ENCODE assay signal across 21 cellular contexts in genomic region chr16:81927561-81928185, GRCh38.
DNase-seq lines count a peak whose midpoint lies in the region; ATAC-seq, FAIRE-seq and TF ChIP-seq lines count a peak whose summit lies in the region.
"Had no signal": no experiment of that assay in that cellular context is flagged by ENCODE, and none has a peak within 500 bp of the region (broad histone marks: within the 10 kb centered on the region; RNA-seq: fewer than 3 reads in every experiment).

No MANE protein-coding gene starts in this region.

- no peaks in the 10 kb centered on the region for H3K27me3 ChIP-seq in neutrophil
- H3K27me3 ChIP-seq: BLaER1 had no signal

- peaks cover 0 to 12% (median 3%) of the 10 kb centered on the region in 3 donors for H3K27me3 Mint-ChIP-seq in immature natural killer cell (ENCODE audit: low read depth in 3 of 3)
- H3K27me3 Mint-ChIP-seq in CD14-positive monocyte (ENCODE audit: low read depth in 3 of 3), result peaks cover 0 to 2% (median 0%) of the 10 kb centered on the region in 3 donors

- TF ChIP-seq EP300 in A549 (IDR thresholded peaks at IDR 0.05), result no peak

- H3K27ac ChIP-seq in A549, result no peak overlapping the region
- H3K27ac ChIP-seq in neutrophil, result peak overlapping the region; percentile 60
- H3K27ac ChIP-seq: BLaER1, HL-60 had no signal

- TF ChIP-seq POLR2A in A549 (IDR thresholded peaks at IDR 0.05; ENCODE audit: low read length), result no peak

- peak overlapping the region in 5 of 6 donors; percentile 17 to 67 (median 33) for H3K27ac Mint-ChIP-seq in immature natural killer cell
- no peak overlapping the region for H3K27ac Mint-ChIP-seq in CD14-positive monocyte
- H3K27ac Mint-ChIP-seq: CD8-positive, alpha-beta T cell; HFFc6 had no signal

- H3K36me3 ChIP-seq in neutrophil, result peaks cover 99% of the 10 kb centered on the region

- TF ChIP-seq CTCF in A549 (IDR thresholded peaks at IDR 0.05), result no peak
- no peak for TF ChIP-seq CTCF in GM13976 (IDR thresholded peaks at IDR 0.05; ENCODE audit: borderline replicate concordance, control extremely low read depth, extremely low read depth, insufficient read depth, missing control alignments)
- no peak for TF ChIP-seq CTCF in neutrophil (IDR thresholded peaks at IDR 0.05)
- TF ChIP-seq CTCF in CD14-positive monocyte (IDR thresholded peaks at IDR 0.05), result no peak
- no peak for TF ChIP-seq CTCF in omental fat pad (IDR thresholded peaks at IDR 0.05)

- in situ Hi-C loops in GM13976 (cut with MboI; ENCODE audit: low sequenced_read_pairs, unreplicated experiment), result no loop called here

- no peak for ATAC-seq in A549
- ATAC-seq in omental fat pad (ENCODE audit: low FRiP score), result no peak
- ATAC-seq: CD8-positive, alpha-beta T cell; HCT116 had no signal

- DNase-seq in A549 (ENCODE audit: low read depth in 1 of 2, low spot score in 1 of 2) (no peak), GM13976 (ENCODE audit: low spot score) (peak; percentile 6), immature natural killer cell (no peak), A172 (ENCODE audit: low spot score) (no peak), CD14-positive monocyte (ENCODE audit: low spot score) (no peak), omental fat pad (ENCODE audit: low spot score) (no peak)
- DNase-seq: AML-193, Calu3, DMS79 treated with DMSO at 0.1 percent for 48 hours, GF-D8, GOT3, H7, HFFc6, IMR-90 had no signal

- FAIRE-seq in A549 (lab: Jason Lieb, UNC), result no peak
- FAIRE-seq: A204.1, HTR-8/SVneo had no signal

- no peak for TF ChIP-seq RAD21 in A549 (conservative IDR thresholded peaks at IDR 0.05 in 1 of 2, IDR thresholded peaks at IDR 0.05 in 1 of 2)

- H3K4me2 ChIP-seq in A549, result no peak overlapping the region
- H3K4me2 ChIP-seq: BLaER1 had no signal

- intact Hi-C loops in CD14-positive monocyte (cut with micrococcal nuclease), result no loop called here

- H3K9me3 ChIP-seq in A549 (no peaks in the 10 kb centered on the region), neutrophil (no peaks in the 10 kb centered on the region)
- H3K9me3 ChIP-seq: BLaER1 had no signal

- H3K4me3 ChIP-seq in A549 (no peak overlapping the region), neutrophil (ENCODE audit: low read depth in 1 of 2, low read length in 1 of 2) (no peak overlapping the region)
- H3K4me3 ChIP-seq: BLaER1 had no signal

- H3K36me3 Mint-ChIP-seq in immature natural killer cell, result peaks cover 12 to 59% (median 20%) of the 10 kb centered on the region in 3 donors
- peaks cover 93 to 96% of the 10 kb centered on the region in 2 donors for H3K36me3 Mint-ChIP-seq in CD14-positive monocyte

- no peaks in the 10 kb centered on the region for H3K4me1 ChIP-seq in A549
- H3K4me1 ChIP-seq in neutrophil (ENCODE audit: control insufficient read depth in 1 of 2, insufficient read depth in 1 of 2, low read depth in 1 of 2, low read length in 1 of 2), result peaks cover 15 to 18% of the 10 kb centered on the region in 2 experiments
- H3K4me1 ChIP-seq: BLaER1 had no signal

- POLR2A ChIA-PET in A549 (lab: Yijun Ruan, JAX), result no interaction called here

- H3K9me3 Mint-ChIP-seq in immature natural killer cell, result no peaks in the 10 kb centered on the region
- H3K9me3 Mint-ChIP-seq in CD14-positive monocyte, result peaks cover 0 to 2% (median 0%) of the 10 kb centered on the region in 7 donors
- H3K9me3 Mint-ChIP-seq: CD8-positive, alpha-beta T cell; HFFc6 had no signal

- H3K4me1 Mint-ChIP-seq in immature natural killer cell (peaks cover 3 to 23% of the 10 kb centered on the region in 2 donors), CD14-positive monocyte (no peaks in the 10 kb centered on the region)

- WGBS in A549 (ENCODE audit: missing lambda C conversion rate), result 74% methylated on average over 5 of the region's 5 CpGs

- H3K4me3 Mint-ChIP-seq in immature natural killer cell (no peak overlapping the region), CD14-positive monocyte (no peak overlapping the region)
- H3K4me3 Mint-ChIP-seq: CD8-positive, alpha-beta T cell; HFFc6 had no signal

- CTCF ChIA-PET in A549 (lab: Yijun Ruan, JAX), result interaction anchor here (0.7 to 1.5 kb wide), 2 partner anchors 9 to 11 kb away, joined by 3 to 4 read pairs; no protein-coding TSS in a partner anchor

TF ChIP-seq in A549, 52 proteins besides CTCF, POLR2A, EP300 and RAD21:
- TF ChIP-seq ZFP36 (IDR thresholded peaks at IDR 0.05; ENCODE audit: borderline replicate concordance, partially characterized antibody), result peak; percentile 72
- no peak for TF ChIP-seq ZSCAN20 (CRISPR knock-in tag; IDR thresholded peaks at IDR 0.05)

Comparison
In these comparisons a context has a peak if more than half of its experiments do, and no peak if none do; other contexts are left out.
1. H3K27ac Mint-ChIP-seq: peak in immature natural killer cell (5 of 6); none in CD14-positive monocyte (0 of 7).